In genomic region chr3:149968216-149968615, GRCh38 we compare ENCODE assay signal across 11 cellular contexts. TPM values are rescaled to one million over a fixed set of nuclear protein-coding genes. Genes with fewer than 3 reads are reported as not detected.
DNase-seq lines count a peak whose midpoint lies in the region; ATAC-seq, FAIRE-seq and TF ChIP-seq lines count a peak whose summit lies in the region.
"Had no signal": no experiment of that assay in that cellular context is flagged by ENCODE, and none has a peak within 500 bp of the region (broad histone marks: within the 10 kb centered on the region; RNA-seq: fewer than 3 reads in every experiment).

No MANE protein-coding gene starts in this region.

- peak overlapping the region; percentile 55 to 70 for H3K9ac ChIP-seq in stomach smooth muscle (ENCODE audit: low read length in 2 of 2)
- H3K9ac ChIP-seq: parathyroid adenoma had no signal

- FAIRE-seq in GM19239 (lab: Jason Lieb, UNC): no peak

- H3K27ac ChIP-seq in stomach smooth muscle (ENCODE audit: low read length): peak overlapping the region; percentile 13
- H3K27ac ChIP-seq: parathyroid adenoma had no signal

- peak; percentile 33 to 41 for DNase-seq in SHP77 (lab: John Stamatoyannopoulos, UW)
- DNase-seq in SHP77 treated with DMSO at 0.1 percent for 48 hours (lab: John Stamatoyannopoulos, UW): no peak
- peak; percentile 75 for DNase-seq in RKO (ENCODE audit: low spot score)
- DNase-seq in fibroblast of the aortic adventitia (ENCODE audit: low read depth): peak; percentile 16
- DNase-seq in GM19239 (ENCODE audit: insufficient read length, low spot score): no peak
- DNase-seq: activated CD4-positive, CD25-positive, alpha-beta regulatory T cell treated with anti-CD3 and anti-CD28 coated beads, Interleukin-2, amount 50 U/mL, for 72 hours; testis had no signal

- TF ChIP-seq CTCF in fibroblast of the aortic adventitia (IDR thresholded peaks at IDR 0.05; ENCODE audit: insufficient read depth, low read length): no peak

- no peaks in the 10 kb centered on the region for H3K9me3 ChIP-seq in stomach smooth muscle (ENCODE audit: control insufficient read depth in 2 of 2, low read length in 2 of 2)
- H3K9me3 ChIP-seq: testis had no signal

- H3K27me3 ChIP-seq in stomach smooth muscle (ENCODE audit: control insufficient read depth in 1 of 2, insufficient read depth in 2 of 2, low read length in 2 of 2): no peaks in the 10 kb centered on the region
- H3K27me3 ChIP-seq: testis had no signal

- H3K36me3 ChIP-seq in stomach smooth muscle (ENCODE audit: control insufficient read depth in 2 of 2, insufficient read depth in 2 of 2, low read length in 2 of 2): no peaks in the 10 kb centered on the region

- ATAC-seq in HG03442 (IDR thresholded peaks at IDR 0.05; ENCODE audit: unreplicated experiment) (no peak), HG03520 (IDR thresholded peaks at IDR 0.05; ENCODE audit: unreplicated experiment) (no peak)

- H3K4me1 ChIP-seq in stomach smooth muscle (ENCODE audit: control insufficient read depth, insufficient read depth, low read length): peaks cover 13% of the 10 kb centered on the region
- H3K4me1 ChIP-seq: parathyroid adenoma had no signal

- peak overlapping the region; percentile 88 for H3K4me3 ChIP-seq in fibroblast of the aortic adventitia (ENCODE audit: low read depth, low read length)
- peak overlapping the region; percentile 70 to 84 for H3K4me3 ChIP-seq in stomach smooth muscle (ENCODE audit: low read length in 2 of 2)

RNA-seq across cellular contexts. Expression of gene PFN2, which starts 2.5 kb away (rescaled TPM):
- 161 and 198 TPM in 2 replicates for total RNA-seq in fibroblast of the aortic adventitia (ENCODE audit: low replicate concordance)

Comparison
In these comparisons a context has a peak if more than half of its experiments do, and no peak if none do; other contexts are left out.
1. DNase-seq: peak in SHP77 (2 of 2), RKO (single experiment) and fibroblast of the aortic adventitia (single experiment); none in SHP77 treated with DMSO at 0.1 percent for 48 hours (single experiment) and GM19239 (single experiment).